In the genomic region with DNA sequence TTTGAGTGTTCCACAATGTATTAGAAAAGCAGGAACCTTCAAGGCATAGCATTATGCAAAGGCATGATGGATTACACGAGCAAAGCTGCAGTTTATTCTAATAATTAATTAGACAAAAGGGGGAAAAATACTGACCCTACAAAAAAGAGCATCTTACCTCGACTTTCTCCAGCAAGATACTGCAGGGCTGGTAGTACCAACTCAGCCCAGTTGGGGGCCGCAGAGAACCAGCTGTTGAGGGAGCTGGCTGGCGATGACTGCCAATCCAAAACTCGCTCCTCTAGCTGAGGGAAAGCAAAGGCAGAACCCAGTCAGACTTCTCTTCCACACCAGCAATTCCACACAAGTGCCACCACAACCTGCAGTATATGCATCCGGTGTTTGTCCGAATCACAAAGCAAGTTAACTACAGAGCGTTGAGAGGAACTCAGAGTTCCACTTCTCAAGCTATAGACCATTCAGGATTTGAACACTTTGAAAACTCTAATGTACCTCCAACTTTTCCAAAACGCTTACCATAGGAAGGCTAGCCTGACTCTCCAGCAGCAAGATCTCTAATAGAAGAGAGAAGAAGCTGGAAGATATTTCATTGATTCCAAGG, we compare ENCODE assay signal across 8 cellular contexts. TPM values are rescaled to one million over a fixed set of nuclear protein-coding genes. Genes with fewer than 3 reads are reported as not detected.
DNase-seq lines count a peak whose midpoint lies in the region; ATAC-seq and TF ChIP-seq lines count a peak whose summit lies in the region.

No MANE protein-coding gene starts in this region.

- CTCF ChIA-PET in HEK293T (lab: Yijun Ruan, JAX), result interaction anchor here (1.1 to 1.9 kb wide), 2 partner anchors 8 to 14 kb away, joined by 4 to 6 read pairs; a partner anchor contains a TSS

- H3K27ac ChIP-seq in Peyer's patch (no peak overlapping the region), adrenal gland (no peak overlapping the region), liver (ENCODE audit: low read depth in 1 of 2, low read length in 2 of 2) (no peak overlapping the region)

- intact Hi-C loops in adrenal gland (cut with DNase I), result no loop called here

- TF ChIP-seq POLR2A in Peyer's patch (IDR thresholded peaks at IDR 0.05) (no peak), adrenal gland (IDR thresholded peaks at IDR 0.05) (no peak)

- H3K27me3 ChIP-seq in Peyer's patch (no peaks in the 10 kb centered on the region), adrenal gland (no peaks in the 10 kb centered on the region), liver (ENCODE audit: control insufficient read depth in 4 of 4, insufficient read depth in 4 of 4, low read length in 3 of 4) (no peaks in the 10 kb centered on the region)

- TF ChIP-seq RAD21 in liver (IDR thresholded peaks at IDR 0.05), result peak; percentile 63 to 71

- no peak overlapping the region for H3K9ac ChIP-seq in liver (ENCODE audit: low read depth in 1 of 2, low read length in 2 of 2)

- TF ChIP-seq CTCF in Peyer's patch (IDR thresholded peaks at IDR 0.05) (peak in 4 of 6 experiments; percentile 31 to 55 (median 40)), adrenal gland (IDR thresholded peaks at IDR 0.05) (peak; percentile 18 to 48 (median 30)), liver (IDR thresholded peaks at IDR 0.05; ENCODE audit: low read depth, low read length, missing input control) (peak; percentile 50)

- POLR2A ChIA-PET in HEK293T (lab: Yijun Ruan, JAX), result no interaction called here

- no peaks in the 10 kb centered on the region for H3K4me1 ChIP-seq in Peyer's patch
- H3K4me1 ChIP-seq in adrenal gland (replicated peaks in 1 of 2), result no peaks in the 10 kb centered on the region
- H3K4me1 ChIP-seq in liver (ENCODE audit: control insufficient read depth in 4 of 4, insufficient read depth in 4 of 4, low read length in 3 of 4), result no peaks in the 10 kb centered on the region

- no peak for ATAC-seq in GM19023 (IDR thresholded peaks at IDR 0.05; ENCODE audit: unreplicated experiment)

- H3K4me3 ChIP-seq in Peyer's patch (no peak overlapping the region), adrenal gland (no peak overlapping the region), liver (ENCODE audit: low read depth in 1 of 3, low read length in 3 of 3) (no peak overlapping the region)

- DNase-seq in NCI-H2029 (lab: John Stamatoyannopoulos, UW) (peak; percentile 7), NCI-H2029 treated with DMSO at 0.1 percent for 48 hours (lab: John Stamatoyannopoulos, UW) (no peak), HEK293T (ENCODE audit: extremely low spot score) (peak; percentile 64), Peyer's patch (peak in 1 of 3 donors; percentile 57), adrenal gland (peak in 3 of 7 donors; percentile 25 to 37 (median 28)), T1000 (lab: John Stamatoyannopoulos, UW) (no peak)

- H3K9me3 ChIP-seq in Peyer's patch (no peaks in the 10 kb centered on the region), adrenal gland (replicated peaks in 1 of 3) (no peaks in the 10 kb centered on the region), liver (ENCODE audit: control insufficient read depth in 4 of 4, low read length in 3 of 4) (no peaks in the 10 kb centered on the region)

- H3K36me3 ChIP-seq in Peyer's patch, result peaks cover 0 to 100% (median 7%) of the 10 kb centered on the region in 3 donors
- H3K36me3 ChIP-seq in adrenal gland (replicated peaks in 1 of 2), result peaks cover 0 to 96% of the 10 kb centered on the region in 2 donors
- H3K36me3 ChIP-seq in liver (ENCODE audit: control insufficient read depth in 4 of 4, insufficient read depth in 3 of 4, low read depth in 1 of 4, low read length in 3 of 4), result peaks cover 10 to 98% (median 92%) of the 10 kb centered on the region in 4 donors

- 76 to 88% (median 78%) methylated on average over 9 of the region's 9 CpGs for WGBS in adrenal gland, 4 donors
- WGBS in liver, result 77% methylated on average over 9 of the region's 9 CpGs

TF ChIP-seq in HEK293T, 16 proteins besides CTCF, POLR2A, EP300 and RAD21:
- TF ChIP-seq ARNT (IDR thresholded peaks at IDR 0.05) (no peak), BHLHE40 (IDR thresholded peaks at IDR 0.05; ENCODE audit: borderline replicate concordance) (no peak), HDGF (IDR thresholded peaks at IDR 0.05; ENCODE audit: borderline replicate concordance) (no peak), ZNF384 (IDR thresholded peaks at IDR 0.05) (no peak), ELF4 (IDR thresholded peaks at IDR 0.05) (no peak), FOXM1 (IDR thresholded peaks at IDR 0.05; ENCODE audit: borderline replicate concordance) (no peak), LEF1 (IDR thresholded peaks at IDR 0.05; ENCODE audit: borderline replicate concordance) (no peak), FOXA1 (IDR thresholded peaks at IDR 0.05) (no peak)
TF ChIP-seq in HEK293T: peak in this region for 0.

TF ChIP-seq in liver, 16 proteins besides CTCF, POLR2A, EP300 and RAD21:
- TF ChIP-seq, protein P1, sequence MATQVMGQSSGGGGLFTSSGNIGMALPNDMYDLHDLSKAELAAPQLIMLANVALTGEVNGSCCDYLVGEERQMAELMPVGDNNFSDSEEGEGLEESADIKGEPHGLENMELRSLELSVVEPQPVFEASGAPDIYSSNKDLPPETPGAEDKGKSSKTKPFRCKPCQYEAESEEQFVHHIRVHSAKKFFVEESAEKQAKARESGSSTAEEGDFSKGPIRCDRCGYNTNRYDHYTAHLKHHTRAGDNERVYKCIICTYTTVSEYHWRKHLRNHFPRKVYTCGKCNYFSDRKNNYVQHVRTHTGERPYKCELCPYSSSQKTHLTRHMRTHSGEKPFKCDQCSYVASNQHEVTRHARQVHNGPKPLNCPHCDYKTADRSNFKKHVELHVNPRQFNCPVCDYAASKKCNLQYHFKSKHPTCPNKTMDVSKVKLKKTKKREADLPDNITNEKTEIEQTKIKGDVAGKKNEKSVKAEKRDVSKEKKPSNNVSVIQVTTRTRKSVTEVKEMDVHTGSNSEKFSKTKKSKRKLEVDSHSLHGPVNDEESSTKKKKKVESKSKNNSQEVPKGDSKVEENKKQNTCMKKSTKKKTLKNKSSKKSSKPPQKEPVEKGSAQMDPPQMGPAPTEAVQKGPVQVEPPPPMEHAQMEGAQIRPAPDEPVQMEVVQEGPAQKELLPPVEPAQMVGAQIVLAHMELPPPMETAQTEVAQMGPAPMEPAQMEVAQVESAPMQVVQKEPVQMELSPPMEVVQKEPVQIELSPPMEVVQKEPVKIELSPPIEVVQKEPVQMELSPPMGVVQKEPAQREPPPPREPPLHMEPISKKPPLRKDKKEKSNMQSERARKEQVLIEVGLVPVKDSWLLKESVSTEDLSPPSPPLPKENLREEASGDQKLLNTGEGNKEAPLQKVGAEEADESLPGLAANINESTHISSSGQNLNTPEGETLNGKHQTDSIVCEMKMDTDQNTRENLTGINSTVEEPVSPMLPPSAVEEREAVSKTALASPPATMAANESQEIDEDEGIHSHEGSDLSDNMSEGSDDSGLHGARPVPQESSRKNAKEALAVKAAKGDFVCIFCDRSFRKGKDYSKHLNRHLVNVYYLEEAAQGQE (IDR thresholded peaks at IDR 0.05), result no peak
- TF ChIP-seq GABPA (IDR thresholded peaks at IDR 0.05 in 1 of 2, conservative IDR thresholded peaks at IDR 0.05 in 1 of 2) (no peak), FOXA1 (IDR thresholded peaks at IDR 0.05) (no peak), HNF4A (conservative IDR thresholded peaks at IDR 0.05) (no peak), JUND (IDR thresholded peaks at IDR 0.05) (no peak), SP1 (IDR thresholded peaks at IDR 0.05) (no peak), RXRA (IDR thresholded peaks at IDR 0.05) (no peak), TAF1 (conservative IDR thresholded peaks at IDR 0.05) (no peak), FOXA2 (IDR thresholded peaks at IDR 0.05) (no peak)
- TF ChIP-seq, protein P2, sequence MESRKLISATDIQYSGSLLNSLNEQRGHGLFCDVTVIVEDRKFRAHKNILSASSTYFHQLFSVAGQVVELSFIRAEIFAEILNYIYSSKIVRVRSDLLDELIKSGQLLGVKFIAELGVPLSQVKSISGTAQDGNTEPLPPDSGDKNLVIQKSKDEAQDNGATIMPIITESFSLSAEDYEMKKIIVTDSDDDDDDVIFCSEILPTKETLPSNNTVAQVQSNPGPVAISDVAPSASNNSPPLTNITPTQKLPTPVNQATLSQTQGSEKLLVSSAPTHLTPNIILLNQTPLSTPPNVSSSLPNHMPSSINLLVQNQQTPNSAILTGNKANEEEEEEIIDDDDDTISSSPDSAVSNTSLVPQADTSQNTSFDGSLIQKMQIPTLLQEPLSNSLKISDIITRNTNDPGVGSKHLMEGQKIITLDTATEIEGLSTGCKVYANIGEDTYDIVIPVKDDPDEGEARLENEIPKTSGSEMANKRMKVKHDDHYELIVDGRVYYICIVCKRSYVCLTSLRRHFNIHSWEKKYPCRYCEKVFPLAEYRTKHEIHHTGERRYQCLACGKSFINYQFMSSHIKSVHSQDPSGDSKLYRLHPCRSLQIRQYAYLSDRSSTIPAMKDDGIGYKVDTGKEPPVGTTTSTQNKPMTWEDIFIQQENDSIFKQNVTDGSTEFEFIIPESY (IDR thresholded peaks at IDR 0.05), result no peak
- TF ChIP-seq, protein P3, sequence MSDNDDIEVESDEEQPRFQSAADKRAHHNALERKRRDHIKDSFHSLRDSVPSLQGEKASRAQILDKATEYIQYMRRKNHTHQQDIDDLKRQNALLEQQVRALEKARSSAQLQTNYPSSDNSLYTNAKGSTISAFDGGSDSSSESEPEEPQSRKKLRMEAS (IDR thresholded peaks at IDR 0.05), result no peak
- TF ChIP-seq, protein P4, sequence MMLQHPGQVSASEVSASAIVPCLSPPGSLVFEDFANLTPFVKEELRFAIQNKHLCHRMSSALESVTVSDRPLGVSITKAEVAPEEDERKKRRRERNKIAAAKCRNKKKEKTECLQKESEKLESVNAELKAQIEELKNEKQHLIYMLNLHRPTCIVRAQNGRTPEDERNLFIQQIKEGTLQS (IDR thresholded peaks at IDR 0.05), result no peak

RNA-seq across cellular contexts. Expression of a gene that starts 13.7 kb away (rescaled TPM):
- total RNA-seq in Peyer's patch (10 to 100 TPM; 46.9 to 54.8 (median 49.2) TPM), adrenal gland (10 to 100 TPM; 12.2 to 30.2 (median 21.7) TPM), liver (10 to 100 TPM in 1 of 2 donors, 1 to 10 TPM in 1; 8.2 to 20.1 TPM)
- polyA plus RNA-seq in adrenal gland (10 to 100 TPM in 2 of 3 donors, 1 to 10 TPM in 1; 8.7 to 15.1 (median 11.1) TPM), liver (1 to 10 TPM; 5.2 to 9.5 TPM)

Comparison
In these comparisons a context has a peak if more than half of its experiments do, and no peak if none do; other contexts are left out.
1. DNase-seq: peak in NCI-H2029 (single experiment) and HEK293T (single experiment); none in NCI-H2029 treated with DMSO at 0.1 percent for 48 hours (single experiment) and T1000 (single experiment).
2. Peak in every context shown above with its lines, with median percentiles within 50 percentile points of each other: CTCF ChIP-seq.